1 cellular context compared by ENCODE assay signal in the genomic region with DNA sequence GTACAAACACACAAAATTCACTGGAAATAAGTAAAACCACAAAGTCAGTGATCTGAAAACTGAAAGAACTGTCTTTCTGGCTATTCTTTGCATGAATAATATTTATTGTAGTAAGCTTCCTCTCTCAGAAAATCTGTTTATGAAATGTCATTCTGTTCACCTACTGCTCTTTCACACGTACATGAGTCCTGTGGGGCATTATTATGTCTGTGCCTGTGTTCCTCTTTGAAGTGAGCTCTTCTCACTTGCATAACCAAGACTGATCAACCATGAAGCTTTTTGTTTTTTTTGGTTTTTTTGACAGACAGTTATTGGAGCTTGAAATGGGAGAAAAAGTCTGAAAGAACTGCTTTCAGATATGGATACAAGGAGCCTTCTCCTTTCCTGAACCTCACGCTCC.
TF ChIP-seq lines count a peak whose summit lies in the region.

No MANE protein-coding gene starts in this region.

TF ChIP-seq in GM12878, 131 proteins besides CTCF, POLR2A, EP300 and RAD21 (continued from another document):
- TF ChIP-seq EZH2 (IDR thresholded peaks at IDR 0.05; ENCODE audit: borderline replicate concordance, control insufficient read depth, low read depth, low read length) = no peak
- no peak for TF ChIP-seq CEBPB (IDR thresholded peaks at IDR 0.05; ENCODE audit: borderline replicate concordance in 1 of 2, low read depth in 2 of 2, low read length in 2 of 2)
- TF ChIP-seq, protein P1, sequence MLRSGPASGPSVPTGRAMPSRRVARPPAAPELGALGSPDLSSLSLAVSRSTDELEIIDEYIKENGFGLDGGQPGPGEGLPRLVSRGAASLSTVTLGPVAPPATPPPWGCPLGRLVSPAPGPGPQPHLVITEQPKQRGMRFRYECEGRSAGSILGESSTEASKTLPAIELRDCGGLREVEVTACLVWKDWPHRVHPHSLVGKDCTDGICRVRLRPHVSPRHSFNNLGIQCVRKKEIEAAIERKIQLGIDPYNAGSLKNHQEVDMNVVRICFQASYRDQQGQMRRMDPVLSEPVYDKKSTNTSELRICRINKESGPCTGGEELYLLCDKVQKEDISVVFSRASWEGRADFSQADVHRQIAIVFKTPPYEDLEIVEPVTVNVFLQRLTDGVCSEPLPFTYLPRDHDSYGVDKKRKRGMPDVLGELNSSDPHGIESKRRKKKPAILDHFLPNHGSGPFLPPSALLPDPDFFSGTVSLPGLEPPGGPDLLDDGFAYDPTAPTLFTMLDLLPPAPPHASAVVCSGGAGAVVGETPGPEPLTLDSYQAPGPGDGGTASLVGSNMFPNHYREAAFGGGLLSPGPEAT (IDR thresholded peaks at IDR 0.05; ENCODE audit: low read depth) = 0 out of 2 replicates have a peak, but pooled peaks have one; percentile 22
- TF ChIP-seq ZNF24 (IDR thresholded peaks at IDR 0.05) = no peak
